8 cellular contexts compared by ENCODE assay signal in the genomic region with DNA sequence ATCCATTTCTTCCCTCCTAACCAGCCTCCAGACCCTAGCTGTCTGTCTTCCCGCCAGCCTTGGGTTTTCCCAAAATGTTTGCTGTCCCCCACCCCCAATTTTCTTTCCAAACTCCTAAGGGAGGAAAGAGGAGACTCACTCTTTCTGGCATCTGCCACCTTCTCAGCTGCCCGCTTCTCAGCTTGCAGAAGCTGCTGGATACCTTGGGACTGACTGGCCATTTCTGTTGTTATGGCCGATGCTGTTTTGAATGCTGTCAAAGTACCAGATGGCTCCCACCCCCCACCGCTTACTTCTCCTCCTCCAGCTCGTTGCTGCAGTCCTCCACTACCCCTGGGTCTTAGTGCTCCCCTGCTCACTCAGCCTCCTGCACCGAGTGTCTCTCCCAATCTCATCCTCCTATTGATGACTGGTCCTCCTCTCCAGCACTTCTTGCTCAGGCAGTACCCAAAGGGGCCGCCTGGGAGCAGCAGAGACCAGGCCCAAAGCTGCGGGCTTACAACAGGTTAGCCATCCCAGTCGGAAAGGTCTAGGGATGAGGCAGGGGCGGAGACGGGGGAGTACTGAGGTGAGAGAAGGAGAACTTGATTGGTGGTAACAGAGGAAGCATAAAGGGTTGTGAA. TPM values are rescaled to one million over a fixed set of nuclear protein-coding genes. Genes with fewer than 3 reads are reported as not detected.
A peak's percentile ranks its signal among the peaks of the same experiment; 100 is the strongest.
DNase-seq lines count a peak whose midpoint lies in the region; FAIRE-seq lines count a peak whose summit lies in the region.

A gene (minus strand): TSS at position 270 of the 623 bp plus-strand sequence. CDS start 49 bp downstream, at position 221.

- H3K4me3 ChIP-seq in HUES6 (ENCODE audit: low read depth, low read length) (peak within 1 kb of the TSS; percentile 60), NT2/D1 (ENCODE audit: insufficient read length, low read depth) (peak within 1 kb of the TSS; percentile 40), endocrine pancreas (ENCODE audit: control insufficient read depth, insufficient read depth, low read length) (peak within 1 kb of the TSS; percentile 78), mesodermal cell (ENCODE audit: extremely low read depth, insufficient read depth, low read length, poor library complexity, severe bottlenecking) (peak within 1 kb of the TSS; percentile 42)

- FAIRE-seq in GM19239 (lab: Jason Lieb, UNC) = peak; percentile 93

- H3K27me3 ChIP-seq in HUES6 (ENCODE audit: control insufficient read depth, insufficient read depth, low read length) = no peaks in the 10 kb centered on the region
- H3K27me3 ChIP-seq in NT2/D1 (ENCODE audit: insufficient read depth, insufficient read length) = no peaks in the 10 kb centered on the region
- no peaks in the 10 kb centered on the region for H3K27me3 ChIP-seq in endocrine pancreas (ENCODE audit: control insufficient read depth, insufficient read depth, low read length)

- H3K36me3 ChIP-seq in HUES6 (ENCODE audit: control insufficient read depth, insufficient read depth, low read length) = peaks cover 21% of the 10 kb centered on the region
- H3K36me3 ChIP-seq in NT2/D1 (ENCODE audit: insufficient read depth, insufficient read length, low read length) = peaks cover 28% of the 10 kb centered on the region
- no peaks in the 10 kb centered on the region for H3K36me3 ChIP-seq in endocrine pancreas (ENCODE audit: control insufficient read depth, insufficient read depth, low read length)
- H3K36me3 ChIP-seq in mesodermal cell (ENCODE audit: control insufficient read depth, insufficient read depth, low read length) = peaks cover 29% of the 10 kb centered on the region

- H3K27ac ChIP-seq in HUES6 (ENCODE audit: low read depth, low read length) (peak within 1 kb of the TSS; percentile 31), mesodermal cell (ENCODE audit: low read depth, low read length, severe bottlenecking) (peak within 1 kb of the TSS; percentile 47)

- DNase-seq in AML-193 (lab: John Stamatoyannopoulos, UW) (peak; percentile 93), GM19239 (ENCODE audit: insufficient read length, low spot score) (no peak), NT2/D1 (ENCODE audit: low read depth, low spot score) (peak; percentile 89)
- peak; percentile 47 for DNase-seq in activated CD8-positive, alpha-beta memory T cell treated with anti-CD3 and anti-CD28 coated beads, Interleukin-2, amount 50 U/mL, for 1 hour (ENCODE audit: extremely low read depth)
- peak; percentile 56 for DNase-seq in stimulated activated CD8-positive, alpha-beta memory T cell treated with anti-CD3 and anti-CD28 coated beads, Interleukin-15, amount 100 ng/mL, for 24 hours (ENCODE audit: low read depth)

- H3K4me1 ChIP-seq in HUES6 (ENCODE audit: control insufficient read depth, insufficient read depth, low read length) (peaks cover 15% of the 10 kb centered on the region; the same call in 1 of the 2 replicates), NT2/D1 (ENCODE audit: insufficient read depth, insufficient read length) (peaks cover 7% of the 10 kb centered on the region), endocrine pancreas (ENCODE audit: control insufficient read depth, insufficient read depth, low read length) (peaks cover 6% of the 10 kb centered on the region), mesodermal cell (ENCODE audit: control insufficient read depth, insufficient read depth, low read length, poor library complexity, severe bottlenecking) (peaks cover 16% of the 10 kb centered on the region)

- WGBS in mesodermal cell (ENCODE audit: insufficient coverage in 2 of 2), 2 experiments = 0 to 1% methylated on average over 8 to 9 of the region's 11 CpGs

- H3K9me3 ChIP-seq in HUES6 (ENCODE audit: control insufficient read depth, insufficient read depth, low read depth, low read length) = no peaks in the 10 kb centered on the region
- no peaks in the 10 kb centered on the region for H3K9me3 ChIP-seq in NT2/D1 (ENCODE audit: insufficient read depth, low read length)
- no peaks in the 10 kb centered on the region for H3K9me3 ChIP-seq in endocrine pancreas (ENCODE audit: control insufficient read depth, low read length)
- H3K9me3 ChIP-seq in mesodermal cell (ENCODE audit: control insufficient read depth, low read length) = no peaks in the 10 kb centered on the region

- H3K9ac ChIP-seq in HUES6 (ENCODE audit: low read length) = peak within 1 kb of the TSS; percentile 39
- H3K9ac ChIP-seq in NT2/D1 (ENCODE audit: insufficient read length, low read depth) = peak within 1 kb of the TSS; percentile 76
- peak within 1 kb of the TSS; percentile 47 for H3K9ac ChIP-seq in endocrine pancreas (ENCODE audit: control insufficient read depth, insufficient read depth, low read length)

RNA-seq across cellular contexts. Expression of the gene that starts here (rescaled TPM):
- polyA plus RNA-seq in mesodermal cell (2013, experiment 1 of 2) = 5.5 TPM
- 5.0 TPM for polyA plus RNA-seq in mesodermal cell (2013, experiment 2 of 2)
